ENCODE assay signal across 8 cellular contexts in the genomic region with DNA sequence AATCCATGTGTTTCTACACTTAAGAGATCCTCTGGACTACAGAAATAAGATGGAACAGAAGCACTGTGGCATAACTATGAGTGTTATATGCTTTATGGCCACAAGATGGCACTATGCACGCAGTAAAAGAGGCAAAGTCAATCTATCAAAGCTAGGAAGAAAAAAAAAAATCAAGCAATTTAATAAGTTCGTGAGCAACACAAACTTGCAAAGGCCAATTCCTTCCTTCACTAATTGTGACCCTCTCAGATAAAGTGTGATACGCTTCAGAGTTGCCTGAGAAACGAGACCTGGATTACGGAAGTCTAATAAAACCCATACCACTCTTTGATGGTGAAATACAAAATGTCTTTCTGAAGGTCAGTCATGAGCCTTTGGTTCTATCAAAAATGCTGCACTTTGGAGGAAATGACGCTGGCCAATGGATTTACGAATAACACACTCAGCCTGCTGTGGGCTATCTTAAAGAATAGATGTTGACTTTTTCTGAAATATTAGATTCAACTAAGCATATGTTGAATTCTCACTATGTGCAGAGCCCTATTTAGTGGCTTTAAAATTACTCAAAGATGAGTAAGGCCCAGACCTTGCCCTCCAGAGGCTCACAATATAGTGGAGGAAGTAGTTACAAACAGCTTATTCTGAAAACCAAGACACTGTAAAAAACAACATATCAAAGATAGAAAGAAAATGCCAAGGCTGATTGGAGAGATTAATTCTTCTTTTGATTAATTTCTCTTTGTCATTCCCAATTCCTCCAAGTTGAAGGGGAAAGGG. TPM values are rescaled to one million over a fixed set of nuclear protein-coding genes. Genes with fewer than 3 reads are reported as not detected.
DNase-seq lines count a peak whose midpoint lies in the region; ATAC-seq and TF ChIP-seq lines count a peak whose summit lies in the region.

No MANE protein-coding gene starts in this region.

- DNase-seq in AG04450 (ENCODE audit: low read depth, low spot score) (peak; percentile 16), GM10266 (ENCODE audit: extremely low spot score) (peak; percentile 45), NCI-H2171 (lab: John Stamatoyannopoulos, UW) (peak; percentile 40), fibroblast of the conjunctiva (ENCODE audit: low read depth) (peak; percentile 63)

- H3K4me3 ChIP-seq in AG04450 (ENCODE audit: low read depth, low read length), result no peak overlapping the region
- H3K4me3 ChIP-seq in WI38 (ENCODE audit: low read depth, low read length), result no peak overlapping the region
- peak overlapping the region; percentile 23 for H3K4me3 ChIP-seq in neuron (ENCODE audit: low read length)

- POLR2A ChIA-PET in AG04450 (lab: Yijun Ruan, JAX), result no interaction called here

- H3K27me3 ChIP-seq in AG04450 (ENCODE audit: control insufficient read depth, insufficient read depth, low read length) (no peaks in the 10 kb centered on the region), neuron (ENCODE audit: insufficient read depth, low read length) (no peaks in the 10 kb centered on the region)

- H3K36me3 ChIP-seq in neuron (ENCODE audit: insufficient read depth, low read length), result no peaks in the 10 kb centered on the region

- CTCF ChIA-PET in AG04450 (lab: Charles Lee), result interaction anchor here (0.7 to 3.3 kb wide), 10 partner anchors 10 to 421 kb away, joined by 3 to 24 read pairs (median 4); no protein-coding TSS in a partner anchor

- ATAC-seq in HG02623 (IDR thresholded peaks at IDR 0.05; ENCODE audit: unreplicated experiment) (peak; percentile 64), GM19328 (IDR thresholded peaks at IDR 0.05; ENCODE audit: unreplicated experiment) (no peak)

- no peak overlapping the region for H3K27ac ChIP-seq in AG04450 (ENCODE audit: low read depth, low read length)

- peak; percentile 81 for TF ChIP-seq CTCF in AG04450 (IDR thresholded peaks at IDR 0.05; ENCODE audit: low read depth, low read length)
- peak; percentile 87 for TF ChIP-seq CTCF in GM10266 (IDR thresholded peaks at IDR 0.05; ENCODE audit: control insufficient read depth, insufficient read depth, low read depth, missing control alignments)
- TF ChIP-seq CTCF in WI38 (IDR thresholded peaks at IDR 0.05; ENCODE audit: low read depth, low read length), result peak; percentile 34; the same call in 1 of the 2 replicates

- H3K9me3 ChIP-seq in AG04450 (ENCODE audit: control insufficient read depth, insufficient read depth, low read length) (no peaks in the 10 kb centered on the region), neuron (ENCODE audit: low read length) (no peaks in the 10 kb centered on the region)

- H2AFZ ChIP-seq in neuron (ENCODE audit: low read depth, low read length), result peak overlapping the region; percentile 59

- H3K4me1 ChIP-seq in neuron (ENCODE audit: insufficient read depth, low read length), result no peaks in the 10 kb centered on the region

RNA-seq across cellular contexts. Expression of a gene that starts 35.5 kb away (rescaled TPM):
- polyA plus RNA-seq in AG04450 (2011; rRNA removed), result not detected in 2 replicates
- not detected in 2 replicates for polyA minus RNA-seq in AG04450 (2011; rRNA and poly(A)+ RNA removed)

RNA-seq across cellular contexts. Expression of a gene that starts 58.2 kb away (rescaled TPM):
- polyA plus RNA-seq in AG04450 (2011; rRNA removed), result 0.56 and 0.84 TPM in 2 replicates
- polyA minus RNA-seq in AG04450 (2011; rRNA and poly(A)+ RNA removed), result 0.41 and 0.65 TPM in 2 replicates

Comparison
In these comparisons a context has a peak if more than half of its experiments do, and no peak if none do; other contexts are left out.
1. CTCF ChIP-seq: peak in every context shown above with its lines; median percentile 87 in GM10266; 81 in AG04450; 34 in WI38.